In the genomic region with DNA sequence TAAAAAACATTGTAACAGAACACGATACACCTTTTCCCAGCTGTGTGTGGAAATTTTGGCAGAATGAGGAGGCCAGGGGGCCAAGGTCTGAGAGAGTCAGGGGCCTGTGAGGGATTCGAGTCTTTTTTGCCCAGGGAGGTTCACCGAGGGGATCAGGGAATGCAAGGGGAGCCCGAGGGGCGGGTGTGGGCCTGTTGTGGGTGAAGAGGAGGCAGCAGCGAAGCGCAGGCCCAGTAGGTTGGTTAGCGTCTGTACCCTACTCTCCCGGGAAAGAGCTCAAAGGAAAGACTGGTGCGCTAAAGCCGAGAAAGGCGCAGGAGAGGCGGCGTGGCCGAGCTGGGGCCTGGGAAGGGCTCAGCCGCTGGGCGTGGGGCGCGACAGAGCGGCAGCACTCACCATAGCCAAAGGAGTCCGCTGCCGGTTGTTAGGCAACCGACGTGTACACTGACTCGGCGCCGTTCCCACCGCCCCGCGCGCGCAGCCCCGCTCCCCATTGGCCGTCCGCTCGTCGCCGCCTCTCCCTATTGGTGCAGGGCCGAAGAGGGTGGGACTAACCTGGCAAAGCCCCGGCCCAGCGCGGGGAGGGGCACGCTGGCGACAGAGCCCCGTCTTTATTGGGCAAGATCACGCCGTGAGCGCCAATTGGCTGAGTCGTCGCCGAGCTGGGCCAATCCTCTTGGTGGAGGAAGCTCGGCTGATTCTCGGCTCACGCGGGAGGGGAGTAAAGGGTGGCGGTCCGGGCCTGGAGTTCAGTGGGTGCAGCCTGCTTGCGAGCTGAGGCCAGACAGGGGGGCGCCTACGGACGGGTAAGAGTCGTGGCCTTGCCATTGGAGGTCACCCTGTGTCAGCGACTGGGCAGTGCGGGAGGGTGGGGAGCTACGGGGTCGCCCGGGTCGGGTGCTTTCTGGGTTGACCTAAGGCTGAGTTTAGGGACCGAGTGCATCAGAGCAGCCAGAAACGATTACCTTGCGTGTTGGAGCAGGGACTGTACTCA, we compare ENCODE assay signal across 8 cellular contexts. TPM values are rescaled to one million over a fixed set of nuclear protein-coding genes. Genes with fewer than 3 reads are reported as not detected.
DNase-seq lines count a peak whose midpoint lies in the region; ATAC-seq and TF ChIP-seq lines count a peak whose summit lies in the region.

Gene CETN2 (minus strand): TSS at position 446 of the 994 bp plus-strand sequence. CDS start 47 bp downstream, at position 399.
Gene NSDHL (plus strand): TSS at position 752 of the 994 bp plus-strand sequence. CDS start 15,262 bp downstream, outside the sequence.

- peak within 1 kb of the TSS; percentile 74 for H3K4me3 ChIP-seq in AG04449 (ENCODE audit: low read depth, low read length)

- H3K9me3 Mint-ChIP-seq in WTC11 (no peaks in the 10 kb centered on the region), immature natural killer cell (no peaks in the 10 kb centered on the region)

- peaks cover 3% of the 10 kb centered on the region; the same call in 1 of the 2 replicates for H3K27me3 Mint-ChIP-seq in WTC11 (ENCODE audit: low read depth)
- peaks cover 2 to 7% (median 4%) of the 10 kb centered on the region in 3 donors for H3K27me3 Mint-ChIP-seq in immature natural killer cell (ENCODE audit: low read depth in 3 of 3)

- TF ChIP-seq CTCF in AG04449 (IDR thresholded peaks at IDR 0.05; ENCODE audit: insufficient read depth, low read length, missing control alignments) (no peak), WTC11 (IDR thresholded peaks at IDR 0.05) (no peak)

- CTCF ChIA-PET in AG04449 (lab: Yijun Ruan, JAX) (interaction anchor here (1.2 to 3.8 kb wide), 4 partner anchors 11 to 189 kb away, joined by 3 to 30 read pairs (median 5); no protein-coding TSS in a partner anchor), WTC11 (lab: Charles Lee) (interaction anchor here (1.0 to 4.8 kb wide), 7 partner anchors 9 to 190 kb away, joined by 3 to 34 read pairs (median 3); no protein-coding TSS in a partner anchor)

- H3K27ac Mint-ChIP-seq in WTC11 = peak within 1 kb of the TSS; percentile 84
- H3K27ac Mint-ChIP-seq in immature natural killer cell = peak within 1 kb of the TSS; percentile 88 to 94 (median 91)

- POLR2A ChIA-PET in AG04449 (lab: Yijun Ruan, JAX) = interaction anchor here (1.0 kb wide), 2 partner anchors 9 to 10 kb away, joined by 3 to 7 read pairs; no protein-coding TSS in a partner anchor
- POLR2A ChIA-PET in WTC11 (lab: Charles Lee) = no interaction called here

- H3K36me3 Mint-ChIP-seq in WTC11 = peaks cover 15% of the 10 kb centered on the region
- H3K36me3 Mint-ChIP-seq in immature natural killer cell = no peaks in the 10 kb centered on the region

- peaks cover 18% of the 10 kb centered on the region for H3K4me1 Mint-ChIP-seq in WTC11
- peaks cover 28 to 35% of the 10 kb centered on the region in 2 donors for H3K4me1 Mint-ChIP-seq in immature natural killer cell

- no peak within 1 kb of the TSS for H3K27ac ChIP-seq in caudate nucleus (ENCODE audit: low read depth, low read length)

- DNase-seq in AG04449 (ENCODE audit: low read depth, low spot score) (peak; percentile 69), NCI-H2227 treated with DMSO at 0.1 percent for 48 hours (lab: John Stamatoyannopoulos, UW) (peak; percentile 87), WTC11 (ENCODE audit: low spot score) (peak; percentile 95), caudate nucleus (lab: John Stamatoyannopoulos, UW) (peak; percentile 61 to 97 (median 93)), immature natural killer cell (peak; percentile 92 to 94 (median 93)), smooth muscle cell of the brain vasculature (ENCODE audit: low read depth, low spot score) (peak; percentile 87)

- ATAC-seq in GM18907 (IDR thresholded peaks at IDR 0.05; ENCODE audit: unreplicated experiment) (peak; percentile 99), HG03159 (IDR thresholded peaks at IDR 0.05; ENCODE audit: unreplicated experiment) (peak; percentile 97), WTC11 (peak; percentile 98)

- peak within 1 kb of the TSS; percentile 93 for H3K4me3 Mint-ChIP-seq in WTC11
- H3K4me3 Mint-ChIP-seq in immature natural killer cell = peak within 1 kb of the TSS; percentile 91 to 95 (median 94)

TF ChIP-seq in WTC11, 78 proteins besides CTCF, POLR2A, EP300 and RAD21:
- TF ChIP-seq USF2 (CRISPR knock-in tag; IDR thresholded peaks at IDR 0.05) = 0 out of 2 replicates have a peak, but pooled peaks have one; percentile 14
- peak; percentile 39; the same call in 1 of the 2 replicates for TF ChIP-seq GABPB1 (CRISPR knock-in tag; IDR thresholded peaks at IDR 0.05)
- no peak for TF ChIP-seq JAZF1 (CRISPR knock-in tag; IDR thresholded peaks at IDR 0.05)
- TF ChIP-seq, protein P1, sequence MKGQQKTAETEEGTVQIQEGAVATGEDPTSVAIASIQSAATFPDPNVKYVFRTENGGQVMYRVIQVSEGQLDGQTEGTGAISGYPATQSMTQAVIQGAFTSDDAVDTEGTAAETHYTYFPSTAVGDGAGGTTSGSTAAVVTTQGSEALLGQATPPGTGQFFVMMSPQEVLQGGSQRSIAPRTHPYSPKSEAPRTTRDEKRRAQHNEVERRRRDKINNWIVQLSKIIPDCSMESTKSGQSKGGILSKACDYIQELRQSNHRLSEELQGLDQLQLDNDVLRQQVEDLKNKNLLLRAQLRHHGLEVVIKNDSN (CRISPR knock-in tag; IDR thresholded peaks at IDR 0.05) = no peak
- no peak for TF ChIP-seq OVOL2 (CRISPR knock-in tag; IDR thresholded peaks at IDR 0.05; ENCODE audit: borderline replicate concordance)
- peak; percentile 74 for TF ChIP-seq SP1 (CRISPR knock-in tag; conservative IDR thresholded peaks at IDR 0.05)
- TF ChIP-seq NFYB (CRISPR knock-in tag; conservative IDR thresholded peaks at IDR 0.05; ENCODE audit: low read depth) = peak; percentile 94
- TF ChIP-seq FOXK1 (CRISPR knock-in tag; IDR thresholded peaks at IDR 0.05) = peak; percentile 60; the same call in 1 of the 2 replicates

RNA-seq across cellular contexts. Expression of gene CETN2, which starts in this region (rescaled TPM):
- total RNA-seq in WTC11 (2021) = 20.4 to 21.7 TPM (median 20.5 TPM) in 3 replicates
- polyA plus RNA-seq in immature natural killer cell = 10 to 100 TPM; 31.6 to 45.7 (median 33.4) TPM

RNA-seq across cellular contexts. Expression of gene NSDHL, which starts in this region (rescaled TPM):
- total RNA-seq in WTC11 (2021) = 22.5 to 26.1 TPM (median 25.9 TPM) in 3 replicates
- 10 to 100 TPM; 16.5 to 44.8 (median 20.2) TPM for polyA plus RNA-seq in immature natural killer cell
